ENCODE assay signal across 1 cellular context in genomic region chr10:80264081-80265056, GRCh38.
TF ChIP-seq lines count a peak whose summit lies in the region.

No MANE protein-coding gene starts in this region.

TF ChIP-seq in HepG2, 621 proteins besides CTCF, POLR2A, EP300 and RAD21 (continued from another document and continues in another):
- TF ChIP-seq ZHX2 (IDR thresholded peaks at IDR 0.05; ENCODE audit: low read depth) (0 out of 2 replicates have a peak, but pooled peaks have one; percentile 29), ZHX2 (CRISPR knock-in tag; IDR thresholded peaks at IDR 0.05; ENCODE audit: borderline replicate concordance) (no peak), PCBP2 (optimal IDR thresholded peaks at IDR 0.05; ENCODE audit: low read depth, low read length, poor library complexity, severe bottlenecking) (no peak), FOXA1 (IDR thresholded peaks at IDR 0.05) (no peak), FOXA1 (CRISPR knock-in tag; IDR thresholded peaks at IDR 0.05) (peak; percentile 53; the same call in 1 of the 2 replicates), HOXA3 (CRISPR knock-in tag; IDR thresholded peaks at IDR 0.05) (peak; percentile 69; the same call in 1 of the 2 replicates), ZNF326 (CRISPR knock-in tag; IDR thresholded peaks at IDR 0.05; ENCODE audit: borderline replicate concordance) (no peak), ZNF343 (CRISPR knock-in tag; IDR thresholded peaks at IDR 0.05) (peak; percentile 84; the same call in 1 of the 2 replicates), BORCS8-MEF2B (CRISPR knock-in tag; IDR thresholded peaks at IDR 0.05) (peak; percentile 62; the same call in 1 of the 2 replicates), SAFB2 (CRISPR knock-in tag; IDR thresholded peaks at IDR 0.05; ENCODE audit: borderline replicate concordance, low read depth) (no peak), MAX (IDR thresholded peaks at IDR 0.05) (peak; percentile 78), CENPT (CRISPR knock-in tag; IDR thresholded peaks at IDR 0.05; ENCODE audit: low read depth) (no peak), ZNF281 (CRISPR knock-in tag; IDR thresholded peaks at IDR 0.05; ENCODE audit: borderline replicate concordance) (peak; percentile 46; the same call in 1 of the 2 replicates), NFAT5 (CRISPR knock-in tag; IDR thresholded peaks at IDR 0.05) (no peak), KDM6A (CRISPR knock-in tag; IDR thresholded peaks at IDR 0.05; ENCODE audit: low read depth) (peak; percentile 67; the same call in 1 of the 2 replicates), HIC2 (CRISPR knock-in tag; IDR thresholded peaks at IDR 0.05; ENCODE audit: low read depth) (peak; percentile 80), HNF1B (CRISPR knock-in tag; IDR thresholded peaks at IDR 0.05) (peak; percentile 63), ZBTB40 (IDR thresholded peaks at IDR 0.05) (no peak), ZBTB40 (CRISPR knock-in tag; IDR thresholded peaks at IDR 0.05) (0 out of 2 replicates have a peak, but pooled peaks have one; percentile 29), TARDBP (CRISPR knock-in tag; IDR thresholded peaks at IDR 0.05) (peak; percentile 71; the same call in 1 of the 2 replicates)
